In the genomic region with DNA sequence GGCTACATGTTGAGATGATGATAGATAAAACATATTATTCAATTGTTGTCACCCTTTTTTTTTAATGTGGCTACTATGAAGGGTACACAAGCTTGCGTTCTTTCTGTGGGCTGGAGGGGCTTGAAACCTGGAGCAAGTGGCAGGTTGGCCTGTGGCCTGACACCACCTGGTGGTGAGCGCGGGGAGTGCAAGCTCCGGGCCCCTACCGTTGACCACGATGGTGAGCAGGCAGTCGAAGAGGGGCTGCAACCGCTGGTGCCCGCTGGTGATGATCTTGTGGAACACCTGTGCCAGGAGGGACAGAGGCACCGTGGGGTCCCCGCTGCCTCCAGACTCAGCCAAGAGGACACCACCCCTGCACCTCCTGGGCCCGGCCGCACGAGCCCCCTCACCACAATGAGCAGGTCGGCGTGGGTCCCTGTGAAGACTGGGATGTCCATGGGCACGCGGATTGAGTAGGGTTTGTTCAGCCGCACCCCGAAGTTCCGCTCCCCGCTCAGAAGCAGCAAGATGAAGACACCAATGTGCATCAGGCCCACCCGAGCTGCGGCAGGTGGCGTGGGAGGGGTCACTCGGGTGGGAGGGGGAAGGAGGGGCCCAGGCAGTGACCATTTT, we compare ENCODE assay signal across 8 cellular contexts. TPM values are rescaled to one million over a fixed set of nuclear protein-coding genes. Genes with fewer than 3 reads are reported as not detected.
DNase-seq lines count a peak whose midpoint lies in the region; ATAC-seq and TF ChIP-seq lines count a peak whose summit lies in the region.

No MANE protein-coding gene starts in this region.

- no peaks in the 10 kb centered on the region for H3K9me3 ChIP-seq in Loucy (ENCODE audit: insufficient read depth, low read depth, low read length)

- no peaks in the 10 kb centered on the region for H3K27me3 ChIP-seq in Loucy (ENCODE audit: insufficient read depth, low read length, poor library complexity, severe bottlenecking)

- H3K9ac ChIP-seq in Loucy (ENCODE audit: low read depth, low read length, poor library complexity, severe bottlenecking), result no peak overlapping the region

- H3K36me3 ChIP-seq in Loucy (ENCODE audit: insufficient read depth, low read length), result no peaks in the 10 kb centered on the region

- H3K4me1 Mint-ChIP-seq in activated naive CD4-positive, alpha-beta T cell treated with anti-CD3 and anti-CD28 coated beads, Interleukin-2, amount 10 ng/mL, durations not matched to agents 7 days and 5 days, result peaks cover 9% of the 10 kb centered on the region

- intact Hi-C loops in cardiac septum (cut with DNase I) (loop anchor here (5.0 kb wide), 1 partner anchor 216 kb away; no protein-coding TSS in a partner anchor), sciatic nerve (cut with DNase I) (no loop called here)

- ATAC-seq in sciatic nerve (peak; percentile 42), GM19467 (IDR thresholded peaks at IDR 0.05; ENCODE audit: unreplicated experiment) (no peak), GM19035 (IDR thresholded peaks at IDR 0.05; ENCODE audit: unreplicated experiment) (no peak)

- H3K27ac Mint-ChIP-seq in activated naive CD4-positive, alpha-beta T cell treated with anti-CD3 and anti-CD28 coated beads, Interleukin-2, amount 10 ng/mL, durations not matched to agents 7 days and 5 days, result no peak overlapping the region

- no peaks in the 10 kb centered on the region for H3K36me3 Mint-ChIP-seq in activated naive CD4-positive, alpha-beta T cell treated with anti-CD3 and anti-CD28 coated beads, Interleukin-2, amount 10 ng/mL, durations not matched to agents 7 days and 5 days

- peak; percentile 89 for TF ChIP-seq CTCF in Loucy (conservative IDR thresholded peaks at IDR 0.05; ENCODE audit: low read length)

- H3F3A ChIP-seq in Loucy (ENCODE audit: low read depth), result no peaks in the 10 kb centered on the region

- H3K4me2 ChIP-seq in Loucy (ENCODE audit: low read depth, low read length, poor library complexity, severe bottlenecking), result no peak overlapping the region

- peaks cover 7% of the 10 kb centered on the region for H3K4me1 ChIP-seq in Loucy (ENCODE audit: insufficient read depth, low read length, poor library complexity, severe bottlenecking)

- no peak overlapping the region for H2AFZ ChIP-seq in Loucy (ENCODE audit: low read length)

- peaks cover 51% of the 10 kb centered on the region for H3K27me3 Mint-ChIP-seq in activated naive CD4-positive, alpha-beta T cell treated with anti-CD3 and anti-CD28 coated beads, Interleukin-2, amount 10 ng/mL, durations not matched to agents 7 days and 5 days

- H4K20me1 ChIP-seq in Loucy (ENCODE audit: insufficient read depth, low read length, poor library complexity, severe bottlenecking), result no peaks in the 10 kb centered on the region

- no peaks in the 10 kb centered on the region for H3K79me2 ChIP-seq in Loucy (ENCODE audit: insufficient read depth, low read length)

- H3K9me2 ChIP-seq in Loucy (replicated peaks; ENCODE audit: low read depth, low read length), result no peaks in the 10 kb centered on the region

- H3K4me3 ChIP-seq in Loucy (ENCODE audit: low read length, poor library complexity, severe bottlenecking), result no peak overlapping the region

- DNase-seq in EH (ENCODE audit: low read depth) (peak; percentile 54), SW 1271 (lab: John Stamatoyannopoulos, UW) (peak; percentile 23 to 32), cardiac septum (ENCODE audit: low spot score) (peak; percentile 85), sciatic nerve (ENCODE audit: low spot score) (peak; percentile 89)
- DNase-seq in activated naive CD4-positive, alpha-beta T cell treated with anti-CD3 and anti-CD28 coated beads, Interleukin-2, amount 10 ng/mL, durations not matched to agents 7 days and 5 days, result peak; percentile 85

- no peak overlapping the region for H3K4me3 Mint-ChIP-seq in activated naive CD4-positive, alpha-beta T cell treated with anti-CD3 and anti-CD28 coated beads, Interleukin-2, amount 10 ng/mL, durations not matched to agents 7 days and 5 days

- CTCF ChIA-PET in activated naive CD4-positive, alpha-beta T cell treated with anti-CD3 and anti-CD28 coated beads, Interleukin-2, amount 10 ng/mL, durations not matched to agents 7 days and 5 days (lab: Charles Lee), result interaction anchor here (0.5 to 10.2 kb wide), 23 partner anchors 9 to 212 kb away, joined by 3 to 152 read pairs (median 4); a partner anchor contains a TSS

- no peaks in the 10 kb centered on the region for H3K9me3 Mint-ChIP-seq in activated naive CD4-positive, alpha-beta T cell treated with anti-CD3 and anti-CD28 coated beads, Interleukin-2, amount 10 ng/mL, durations not matched to agents 7 days and 5 days

RNA-seq across cellular contexts. Expression of a gene that starts 14.5 kb away (rescaled TPM):
- total RNA-seq in cardiac septum (9.0 TPM), sciatic nerve (16.1 TPM)

RNA-seq across cellular contexts. Expression of a gene that starts 22.3 kb away (rescaled TPM):
- total RNA-seq in cardiac septum (not detected), sciatic nerve (not detected)

RNA-seq across cellular contexts. Expression of a gene that starts 29.4 kb away (rescaled TPM):
- total RNA-seq in cardiac septum (20.1 TPM), sciatic nerve (11.5 TPM)

RNA-seq across cellular contexts. Expression of a gene that starts 34.0 kb away (rescaled TPM):
- total RNA-seq in cardiac septum, result not detected
- not detected for total RNA-seq in sciatic nerve

RNA-seq across cellular contexts. Expression of a gene that starts 35.0 kb away (rescaled TPM):
- total RNA-seq in cardiac septum (not detected), sciatic nerve (not detected)

Comparison
In these comparisons a context has a peak if more than half of its experiments do, and no peak if none do; other contexts are left out.
1. DNase-seq: peak in every context shown above with its lines; median percentile 89 in sciatic nerve; 85 in activated naive CD4-positive, alpha-beta T cell treated with anti-CD3 and anti-CD28 coated beads, Interleukin-2, amount 10 ng/mL, durations not matched to agents 7 days and 5 days; 85 in cardiac septum; 54 in EH; 28 in SW 1271.